8 cellular contexts compared by ENCODE assay signal in genomic region chr5:142024771-142025304, GRCh38. TPM values are rescaled to one million over a fixed set of nuclear protein-coding genes. Genes with fewer than 3 reads are reported as not detected.
DNase-seq lines count a peak whose midpoint lies in the region; ATAC-seq, FAIRE-seq and TF ChIP-seq lines count a peak whose summit lies in the region.

No MANE protein-coding gene starts in this region.

- H3K14ac ChIP-seq in trophoblast cell (ENCODE audit: low read length), result no peak overlapping the region

- H2AK5ac ChIP-seq in trophoblast cell (ENCODE audit: low read length), result no peak overlapping the region

- no peak overlapping the region for H3K23ac ChIP-seq in trophoblast cell (ENCODE audit: low read length)

- peak; percentile 100 for ATAC-seq in HG02763 (IDR thresholded peaks at IDR 0.05; ENCODE audit: unreplicated experiment)
- peak; percentile 99 to 100 (median 100) for ATAC-seq in heart left ventricle

- H2BK120ac ChIP-seq in trophoblast cell (ENCODE audit: insufficient read depth, low read length, poor library complexity), result peak overlapping the region; percentile 1

- no peak overlapping the region for H3K4ac ChIP-seq in trophoblast cell (ENCODE audit: low read depth, low read length)

- no peaks in the 10 kb centered on the region for H3K79me1 ChIP-seq in trophoblast cell (ENCODE audit: low read length)

- peak overlapping the region; percentile 91 for H3K4me2 ChIP-seq in trophoblast cell (ENCODE audit: low read length)

- H3K27ac ChIP-seq in heart left ventricle (peak overlapping the region; percentile 72 to 91 (median 85)), trophoblast cell (ENCODE audit: low read depth, low read length) (peak overlapping the region; percentile 48), tibial nerve (peak overlapping the region; percentile 58 to 86 (median 76))

- H3K9me3 ChIP-seq in adipocyte (ENCODE audit: control insufficient read depth, low read length) (peaks cover 6% of the 10 kb centered on the region), heart left ventricle (peaks cover 0 to 7% (median 1%) of the 10 kb centered on the region in 12 donors), trophoblast cell (ENCODE audit: insufficient read depth, low read depth, low read length) (no peaks in the 10 kb centered on the region), tibial nerve (no peaks in the 10 kb centered on the region)

- no peak overlapping the region for H4K91ac ChIP-seq in trophoblast cell (ENCODE audit: low read depth, low read length)

- H2BK5ac ChIP-seq in trophoblast cell (ENCODE audit: low read depth, low read length, poor library complexity), result no peak overlapping the region

- DNase-seq in GM12891 (ENCODE audit: insufficient read length, low spot score), result peak; percentile 82
- DNase-seq in NCI-H1436 (lab: John Stamatoyannopoulos, UW), result peak; percentile 70
- peak; percentile 97 for DNase-seq in SW480 (ENCODE audit: low spot score)
- DNase-seq in adipocyte (ENCODE audit: low read depth), result peak; percentile 95
- peak; percentile 87 to 94 (median 93) for DNase-seq in heart left ventricle
- DNase-seq in trophoblast cell, result peak; percentile 98 to 99
- peak; percentile 65 to 70 for DNase-seq in tibial nerve (ENCODE audit: low spot score in 2 of 2)

- H3K4me1 ChIP-seq in adipocyte (ENCODE audit: control insufficient read depth, insufficient read depth, low read length) (peaks cover 5% of the 10 kb centered on the region), heart left ventricle (peaks cover 0 to 12% (median 0%) of the 10 kb centered on the region in 12 donors), trophoblast cell (ENCODE audit: control insufficient read depth in 1 of 2, insufficient read depth in 2 of 2, low read length in 2 of 2) (no peaks in the 10 kb centered on the region), tibial nerve (peaks cover 0 to 10% (median 2%) of the 10 kb centered on the region in 4 donors)

- TF ChIP-seq POLR2A in GM12891 (IDR thresholded peaks at IDR 0.05; ENCODE audit: low read depth, low read length) (no peak), heart left ventricle (IDR thresholded peaks at IDR 0.05) (peak in 1 of 2 donors; percentile 45), tibial nerve (IDR thresholded peaks at IDR 0.05) (peak in 1 of 2 donors; percentile 42)

- H3K36me3 ChIP-seq in adipocyte (ENCODE audit: control insufficient read depth, insufficient read depth, low read length, severe bottlenecking), result no peaks in the 10 kb centered on the region
- H3K36me3 ChIP-seq in heart left ventricle, result no peaks in the 10 kb centered on the region
- no peaks in the 10 kb centered on the region for H3K36me3 ChIP-seq in trophoblast cell (ENCODE audit: control insufficient read depth in 1 of 2, insufficient read depth in 2 of 2, low read length in 2 of 2)
- H3K36me3 ChIP-seq in tibial nerve, result no peaks in the 10 kb centered on the region

- no peak overlapping the region for H2BK12ac ChIP-seq in trophoblast cell (ENCODE audit: low read length)

- H3K4me3 ChIP-seq in adipocyte (ENCODE audit: low read length) (peak overlapping the region; percentile 80), heart left ventricle (peak overlapping the region; percentile 24 to 61 (median 54)), trophoblast cell (ENCODE audit: low read depth, low read length) (peak overlapping the region; percentile 57), tibial nerve (peak overlapping the region; percentile 33 to 55 (median 37))

- TF ChIP-seq CTCF in heart left ventricle (IDR thresholded peaks at IDR 0.05) (no peak), tibial nerve (IDR thresholded peaks at IDR 0.05) (peak in 1 of 5 experiments; percentile 8)

- peak overlapping the region; percentile 20 for H4K8ac ChIP-seq in trophoblast cell (ENCODE audit: low read depth, low read length)

- H4K12ac ChIP-seq in trophoblast cell (ENCODE audit: low read depth, low read length), result peak overlapping the region; percentile 13

- WGBS in heart left ventricle, 4 donors, result 0 to 3% (median 1%) methylated on average over 11 to 26 of the region's 26 CpGs
- no CpG with 5 or more reads among the region's 26 CpGs for WGBS in trophoblast cell (ENCODE audit: extremely low coverage, insufficient coverage, insufficient read length)
- 0 to 1% methylated on average over 20 to 26 of the region's 26 CpGs for WGBS in tibial nerve, 2 donors

- no peaks in the 10 kb centered on the region for H3K79me2 ChIP-seq in trophoblast cell (ENCODE audit: control insufficient read depth, insufficient read depth, low read length, poor library complexity)

- intact Hi-C loops in heart left ventricle (cut with DNase I), result loop anchor here in 1 of 10 donors (5.0 kb wide), 1 partner anchor 82 kb away; the partner anchor contains the start of gene NDFIP1

- peak; percentile 58 to 71 for TF ChIP-seq EP300 in tibial nerve (IDR thresholded peaks at IDR 0.05)

- FAIRE-seq in GM12891 (lab: Jason Lieb, UNC), result peak; percentile 85

- H3K27me3 ChIP-seq in adipocyte (replicated peaks; ENCODE audit: control insufficient read depth, insufficient read depth, low read length) (no peaks in the 10 kb centered on the region), heart left ventricle (no peaks in the 10 kb centered on the region), trophoblast cell (ENCODE audit: insufficient read depth, low read length) (no peaks in the 10 kb centered on the region), tibial nerve (no peaks in the 10 kb centered on the region)

- H2AFZ ChIP-seq in trophoblast cell (ENCODE audit: insufficient read depth, low read length, poor library complexity), result peak overlapping the region; percentile 2

- H3K18ac ChIP-seq in trophoblast cell (ENCODE audit: low read length), result no peak overlapping the region

- peak overlapping the region; percentile 79 for H3K9ac ChIP-seq in adipocyte (ENCODE audit: low read length)
- H3K9ac ChIP-seq in trophoblast cell (ENCODE audit: low read length), result peak overlapping the region; percentile 53

TF ChIP-seq in GM12891, 5 proteins besides CTCF, POLR2A, EP300 and RAD21:
- TF ChIP-seq POU2F2 (IDR thresholded peaks at IDR 0.05; ENCODE audit: low read depth, low read length) (no peak), PAX5 (IDR thresholded peaks at IDR 0.05; ENCODE audit: insufficient read depth, low read length, severe bottlenecking) (peak; percentile 80)

RNA-seq across cellular contexts. Expression of gene GNPDA1, which starts 12.0 kb away (rescaled TPM):
- polyA plus RNA-seq in GM12891 (2012; ENCODE audit: low read depth, missing spikeins), result 8.6 TPM
- total RNA-seq in heart left ventricle (10 to 100 TPM; 14.1 to 43.0 (median 26.1) TPM), tibial nerve (10 to 100 TPM; 14.0 to 29.7 (median 16.3) TPM)
- polyA plus RNA-seq in heart left ventricle, result 10 to 100 TPM; 13.6 to 16.1 TPM
- 30.3 and 31.0 TPM in 2 replicates for polyA plus RNA-seq in trophoblast cell (2013)

RNA-seq across cellular contexts. Expression of gene RNF14, which starts 55.9 kb away (rescaled TPM):
- 20.1 TPM for polyA plus RNA-seq in GM12891 (2012; ENCODE audit: low read depth, missing spikeins)
- 100 to 1,000 TPM in 5 of 9 donors, 10 to 100 TPM in 4; 88.5 to 131 (median 103) TPM for total RNA-seq in heart left ventricle
- 100 to 1,000 TPM in 1 of 2 donors, 10 to 100 TPM in 1; 21.3 to 105 TPM for polyA plus RNA-seq in heart left ventricle
- polyA plus RNA-seq in trophoblast cell (2013), result 40.5 and 44.8 TPM in 2 replicates
- 10 to 100 TPM; 48.0 to 70.5 (median 57.8) TPM for total RNA-seq in tibial nerve

Comparison
In these comparisons a context has a peak if more than half of its experiments do, and no peak if none do; other contexts are left out.
1. Peak in every context shown above with its lines: DNase-seq, ATAC-seq, H3K4me3 ChIP-seq and H3K27ac ChIP-seq.